In the genomic region with DNA sequence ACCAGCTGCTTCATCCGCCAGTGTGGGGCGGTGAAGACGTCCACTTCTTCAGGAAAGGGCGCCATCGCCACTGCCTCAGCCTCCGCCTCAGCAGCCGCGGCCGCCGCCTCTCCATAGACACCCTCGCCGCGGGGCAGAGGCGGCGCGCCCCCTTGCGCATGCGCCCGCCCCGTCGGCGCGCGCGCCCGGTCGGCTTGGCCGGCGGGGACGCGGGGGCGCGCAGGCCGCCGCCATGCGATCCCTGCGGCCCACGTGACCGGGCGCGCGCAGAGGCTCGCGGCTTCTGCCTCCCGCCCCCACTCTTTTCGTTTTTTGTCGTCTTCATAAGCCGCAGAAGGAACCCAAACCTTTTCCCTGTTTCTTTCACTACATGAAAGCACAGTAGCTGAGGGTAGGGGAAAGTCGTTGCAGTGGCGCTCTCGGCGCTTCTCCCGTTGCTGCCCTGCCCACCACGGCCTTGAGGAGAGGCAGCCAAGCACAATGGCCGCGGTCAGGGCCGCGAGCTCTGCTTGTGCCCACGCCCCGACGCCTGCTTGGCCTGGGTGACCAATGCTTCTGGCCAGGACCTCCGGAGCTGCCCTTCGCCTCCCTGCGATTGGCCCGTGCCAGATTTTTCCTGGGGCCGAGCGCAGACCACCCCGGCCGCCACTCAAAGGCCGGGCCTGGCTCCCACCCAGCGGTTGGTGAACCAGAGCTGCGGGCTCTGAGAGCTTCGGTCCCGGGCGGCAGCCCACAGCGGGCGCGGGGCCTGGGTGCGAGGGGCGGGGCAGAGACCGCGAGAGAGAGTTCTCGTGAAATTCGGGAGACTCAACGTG, we compare ENCODE assay signal across 8 cellular contexts. TPM values are rescaled to one million over a fixed set of nuclear protein-coding genes. Genes with fewer than 3 reads are reported as not detected.
DNase-seq lines count a peak whose midpoint lies in the region; ATAC-seq and TF ChIP-seq lines count a peak whose summit lies in the region.

A gene with protein sequence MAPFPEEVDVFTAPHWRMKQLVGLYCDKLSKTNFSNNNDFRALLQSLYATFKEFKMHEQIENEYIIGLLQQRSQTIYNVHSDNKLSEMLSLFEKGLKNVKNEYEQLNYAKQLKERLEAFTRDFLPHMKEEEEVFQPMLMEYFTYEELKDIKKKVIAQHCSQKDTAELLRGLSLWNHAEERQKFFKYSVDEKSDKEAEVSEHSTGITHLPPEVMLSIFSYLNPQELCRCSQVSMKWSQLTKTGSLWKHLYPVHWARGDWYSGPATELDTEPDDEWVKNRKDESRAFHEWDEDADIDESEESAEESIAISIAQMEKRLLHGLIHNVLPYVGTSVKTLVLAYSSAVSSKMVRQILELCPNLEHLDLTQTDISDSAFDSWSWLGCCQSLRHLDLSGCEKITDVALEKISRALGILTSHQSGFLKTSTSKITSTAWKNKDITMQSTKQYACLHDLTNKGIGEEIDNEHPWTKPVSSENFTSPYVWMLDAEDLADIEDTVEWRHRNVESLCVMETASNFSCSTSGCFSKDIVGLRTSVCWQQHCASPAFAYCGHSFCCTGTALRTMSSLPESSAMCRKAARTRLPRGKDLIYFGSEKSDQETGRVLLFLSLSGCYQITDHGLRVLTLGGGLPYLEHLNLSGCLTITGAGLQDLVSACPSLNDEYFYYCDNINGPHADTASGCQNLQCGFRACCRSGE (minus strand): TSS at position 135 of the 815 bp plus-strand sequence. CDS start 70 bp downstream, at position 65.

- H4K91ac ChIP-seq in IMR-90 (ENCODE audit: insufficient read depth, low read depth, low read length), result peak within 1 kb of the TSS; percentile 99

- no TSS peak for BruUV-seq in IMR-90 (replicated peaks; lab: Mats Ljungman, UMichigan)
- no TSS peak for BruUV-seq in Panc1 (replicated peaks; lab: Mats Ljungman, UMichigan)

- H2BK15ac ChIP-seq in IMR-90 (ENCODE audit: low read depth, low read length), result peak within 1 kb of the TSS; percentile 96; the same call in 2 of the 3 replicates

- peak within 1 kb of the TSS; percentile 99 for H3K4me3 Mint-ChIP-seq in activated T-helper 1 cell treated with anti-CD3 and anti-CD28 coated beads, Interleukin-12 subunit alpha, Interleukin-12 subunit beta, Interleukin-2, Interleukin-4 antibody, amounts not matched to agents 30 ng/mL and 10 ng/mL and 1 ng/mL, durations not matched to agents 14 hours and 24 hours and 36 hours
- peak within 1 kb of the TSS; percentile 99 for H3K4me3 Mint-ChIP-seq in natural killer cell

- intact Hi-C loops in IMR-90 (cut with micrococcal nuclease), result loop anchor here (2.0 kb wide), 1 partner anchor 25 kb away; a partner anchor contains a TSS
- intact Hi-C loops in Panc1 (cut with micrococcal nuclease; ENCODE audit: unreplicated experiment), result no loop called here
- intact Hi-C loops in activated T-helper 1 cell treated with anti-CD3 and anti-CD28 coated beads, Interleukin-12 subunit alpha, Interleukin-12 subunit beta, Interleukin-2, Interleukin-4 antibody, amounts not matched to agents 30 ng/mL and 10 ng/mL and 1 ng/mL, durations not matched to agents 14 hours and 24 hours and 36 hours (cut with micrococcal nuclease), result loop anchor here (1.0 to 10.0 kb wide), 13 partner anchors 26 to 2001 kb away; a partner anchor contains a TSS
- intact Hi-C loops in natural killer cell (cut with micrococcal nuclease), result loop anchor here (2.0 to 10.0 kb wide), 3 partner anchors 27 to 653 kb away; a partner anchor contains a TSS

- peaks cover 7 to 23% of the 10 kb centered on the region in 2 experiments; a peak in 3 of 4 replicates for H3K79me1 ChIP-seq in IMR-90 (ENCODE audit: low read depth in 1 of 2, low read length in 2 of 2)

- no peak for TF ChIP-seq RAD21 in IMR-90 (IDR thresholded peaks at IDR 0.05; ENCODE audit: low read length)

- H3K79me2 ChIP-seq in fibroblast of lung (ENCODE audit: control insufficient read depth, insufficient read depth, low read length), result peaks cover 45% of the 10 kb centered on the region

- in situ Hi-C loops in IMR-90 (cut with MboI; ENCODE audit: low sequenced_read_pairs), result no loop called here
- in situ Hi-C loops in Panc1 (cut with HindIII; ENCODE audit: low pct_unique_long_range_greater_than_20kb, low sequenced_read_pairs), result no loop called here

- H2BK120ac ChIP-seq in IMR-90 (ENCODE audit: low read depth, low read length), result peak within 1 kb of the TSS; percentile 99

- POLR2A ChIA-PET in IMR-90 (lab: Charles Lee; ENCODE audit: unreplicated experiment) (no interaction called here), Panc1 (lab: Charles Lee) (no interaction called here)

- H4K8ac ChIP-seq in IMR-90 (ENCODE audit: low read depth in 2 of 2, low read length in 2 of 2), result peak within 1 kb of the TSS; percentile 88 to 100

- H3K9ac ChIP-seq in IMR-90 (ENCODE audit: low read depth, low read length) (peak within 1 kb of the TSS; percentile 98), fibroblast of lung (ENCODE audit: insufficient read depth, low read length) (peak within 1 kb of the TSS; percentile 95)

- peak within 1 kb of the TSS; percentile 100 for H3K4ac ChIP-seq in IMR-90 (ENCODE audit: low read depth, low read length)

- peak within 1 kb of the TSS; percentile 95 for H2AK5ac ChIP-seq in IMR-90 (ENCODE audit: low read depth, low read length)

- H3K4me2 ChIP-seq in IMR-90 (ENCODE audit: low read depth, low read length) (peak within 1 kb of the TSS; percentile 94), fibroblast of lung (ENCODE audit: extremely low read depth, insufficient read depth, low read length) (peak within 1 kb of the TSS; percentile 98)

- H3K56ac ChIP-seq in IMR-90 (ENCODE audit: extremely low read depth, insufficient read depth, low read length), result peak within 1 kb of the TSS; percentile 100

- H3K18ac ChIP-seq in IMR-90 (ENCODE audit: low read depth, low read length), result peak within 1 kb of the TSS; percentile 99

- peak within 1 kb of the TSS; percentile 97 for H2AK9ac ChIP-seq in IMR-90 (replicated peaks; ENCODE audit: low read depth, low read length, poor library complexity)

- ATAC-seq in GM21529 (IDR thresholded peaks at IDR 0.05; ENCODE audit: unreplicated experiment) (peak; percentile 68), IMR-90 (ENCODE audit: low read depth) (peak; percentile 81), Panc1 (peak; percentile 88), natural killer cell (peak; percentile 80 to 94 (median 84))

- H3K9me3 ChIP-seq in IMR-90 (ENCODE audit: control insufficient read depth, insufficient read depth, low read length), result no peaks in the 10 kb centered on the region
- H3K9me3 ChIP-seq in Panc1 (ENCODE audit: control insufficient read depth, insufficient read depth, low read depth, low read length), result no peaks in the 10 kb centered on the region
- H3K9me3 ChIP-seq in fibroblast of lung (ENCODE audit: control insufficient read depth, insufficient read depth, low read depth, low read length), result no peaks in the 10 kb centered on the region

- H3K27me3 ChIP-seq in IMR-90 (ENCODE audit: control insufficient read depth, insufficient read depth, low read length) (no peaks in the 10 kb centered on the region), Panc1 (ENCODE audit: control insufficient read depth, insufficient read depth, low read length) (no peaks in the 10 kb centered on the region), fibroblast of lung (ENCODE audit: control insufficient read depth, insufficient read depth, low read length) (no peaks in the 10 kb centered on the region)

- H3K4me3 ChIP-seq in IMR-90 (ENCODE audit: insufficient read depth, low read depth, low read length), result peak within 1 kb of the TSS; percentile 96
- peak within 1 kb of the TSS; percentile 67 to 72 for H3K4me3 ChIP-seq in Panc1 (ENCODE audit: low read depth in 2 of 2, low read length in 2 of 2)
- peak within 1 kb of the TSS; percentile 58 to 90 (median 75) for H3K4me3 ChIP-seq in fibroblast of lung (replicated peaks in 1 of 4; ENCODE audit: control extremely low read depth in 1 of 4, insufficient read depth in 1 of 4, low read depth in 3 of 4, low read length in 4 of 4)

- peak within 1 kb of the TSS; percentile 100 for H4K5ac ChIP-seq in IMR-90 (ENCODE audit: low read depth, low read length)

- peak within 1 kb of the TSS; percentile 99 for H2AFZ ChIP-seq in IMR-90 (replicated peaks; ENCODE audit: low read length, poor library complexity)
- H2AFZ ChIP-seq in fibroblast of lung (ENCODE audit: low read length), result peak within 1 kb of the TSS; percentile 99

- DNase-seq in DMS53 (lab: John Stamatoyannopoulos, UW) (peak; percentile 97), IMR-90 (peak; percentile 84), Panc1 (ENCODE audit: low read depth, low spot score) (no peak), fibroblast of lung (ENCODE audit: low read depth in 2 of 2) (peak; percentile 87), natural killer cell (peak; percentile 86)
- peak; percentile 84 for DNase-seq in activated T-helper 1 cell treated with anti-CD3 and anti-CD28 coated beads, Interleukin-12 subunit alpha, Interleukin-12 subunit beta, Interleukin-2, Interleukin-4 antibody, amounts not matched to agents 30 ng/mL and 10 ng/mL and 1 ng/mL, durations not matched to agents 14 hours and 24 hours and 36 hours (ENCODE audit: low spot score)
- DNase-seq in stimulated activated naive CD4-positive, alpha-beta T cell treated with Interleukin-2 at 50 U/mL for 16 hours (lab: John Stamatoyannopoulos, UW), result peak; percentile 80

- no peak; the same call in 1 of the 2 replicates for TF ChIP-seq POLR2A in IMR-90 (IDR thresholded peaks at IDR 0.05; ENCODE audit: low read depth, low read length)

- no peaks in the 10 kb centered on the region for H3K9me3 Mint-ChIP-seq in activated T-helper 1 cell treated with anti-CD3 and anti-CD28 coated beads, Interleukin-12 subunit alpha, Interleukin-12 subunit beta, Interleukin-2, Interleukin-4 antibody, amounts not matched to agents 30 ng/mL and 10 ng/mL and 1 ng/mL, durations not matched to agents 14 hours and 24 hours and 36 hours
- no peaks in the 10 kb centered on the region for H3K9me3 Mint-ChIP-seq in natural killer cell

- H3K14ac ChIP-seq in IMR-90 (replicated peaks; ENCODE audit: low read depth, low read length), result peak within 1 kb of the TSS; percentile 100

- H2BK20ac ChIP-seq in IMR-90 (ENCODE audit: low read depth, low read length), result peak within 1 kb of the TSS; percentile 95

- peak within 1 kb of the TSS; percentile 96 for H3K27ac Mint-ChIP-seq in activated T-helper 1 cell treated with anti-CD3 and anti-CD28 coated beads, Interleukin-12 subunit alpha, Interleukin-12 subunit beta, Interleukin-2, Interleukin-4 antibody, amounts not matched to agents 30 ng/mL and 10 ng/mL and 1 ng/mL, durations not matched to agents 14 hours and 24 hours and 36 hours
- peak within 1 kb of the TSS; percentile 94 to 96 for H3K27ac Mint-ChIP-seq in natural killer cell

- H3K4me1 Mint-ChIP-seq in activated T-helper 1 cell treated with anti-CD3 and anti-CD28 coated beads, Interleukin-12 subunit alpha, Interleukin-12 subunit beta, Interleukin-2, Interleukin-4 antibody, amounts not matched to agents 30 ng/mL and 10 ng/mL and 1 ng/mL, durations not matched to agents 14 hours and 24 hours and 36 hours (ENCODE audit: low read depth), result peaks cover 61% of the 10 kb centered on the region
- peaks cover 42 to 46% of the 10 kb centered on the region in 2 donors for H3K4me1 Mint-ChIP-seq in natural killer cell

- CTCF ChIA-PET in IMR-90 (lab: Yijun Ruan, JAX) (interaction anchor here (1.6 kb wide), 1 partner anchor 176 kb away, joined by 4 read pairs; no protein-coding TSS in a partner anchor), Panc1 (lab: Charles Lee) (no interaction called here)

- no peaks in the 10 kb centered on the region for H3K27me3 Mint-ChIP-seq in activated T-helper 1 cell treated with anti-CD3 and anti-CD28 coated beads, Interleukin-12 subunit alpha, Interleukin-12 subunit beta, Interleukin-2, Interleukin-4 antibody, amounts not matched to agents 30 ng/mL and 10 ng/mL and 1 ng/mL, durations not matched to agents 14 hours and 24 hours and 36 hours (ENCODE audit: insufficient read depth)
- H3K27me3 Mint-ChIP-seq in natural killer cell (ENCODE audit: low read depth in 2 of 2), result no peaks in the 10 kb centered on the region

- WGBS in IMR-90 (ENCODE audit: extremely low coverage in 2 of 2, insufficient read length in 1 of 2), 2 experiments, result 10% methylated on average over 45 of the region's 85 CpGs; no CpG with 5 or more reads in 1 of the 2 experiments

- H3K27ac ChIP-seq in IMR-90 (ENCODE audit: insufficient read depth, low read length) (peak within 1 kb of the TSS; percentile 97), Panc1 (ENCODE audit: low read length) (peak within 1 kb of the TSS; percentile 90), fibroblast of lung (ENCODE audit: insufficient read depth, low read length) (peak within 1 kb of the TSS; percentile 98)

- no peaks in the 10 kb centered on the region for H3K9me1 ChIP-seq in IMR-90 (ENCODE audit: insufficient read depth, low read length)

- H3K36me3 Mint-ChIP-seq in activated T-helper 1 cell treated with anti-CD3 and anti-CD28 coated beads, Interleukin-12 subunit alpha, Interleukin-12 subunit beta, Interleukin-2, Interleukin-4 antibody, amounts not matched to agents 30 ng/mL and 10 ng/mL and 1 ng/mL, durations not matched to agents 14 hours and 24 hours and 36 hours (ENCODE audit: low read depth), result peaks cover 1% of the 10 kb centered on the region
- H3K36me3 Mint-ChIP-seq in natural killer cell, result no peaks in the 10 kb centered on the region

- peak within 1 kb of the TSS; percentile 99 for H2BK5ac ChIP-seq in IMR-90 (ENCODE audit: low read depth, low read length, poor library complexity, severe bottlenecking)

- H3K4me1 ChIP-seq in IMR-90 (ENCODE audit: control insufficient read depth, insufficient read depth, low read length) (peaks cover 17% of the 10 kb centered on the region), Panc1 (ENCODE audit: control insufficient read depth, insufficient read depth, low read length) (peaks cover 15% of the 10 kb centered on the region; the same call in 1 of the 2 replicates), fibroblast of lung (ENCODE audit: control insufficient read depth, extremely low read depth, insufficient read depth, low read length) (peaks cover 5% of the 10 kb centered on the region)

- H4K20me1 ChIP-seq in IMR-90 (ENCODE audit: insufficient read depth, low read length), result peaks cover 15% of the 10 kb centered on the region; the same call in 1 of the 2 replicates
- no peaks in the 10 kb centered on the region for H4K20me1 ChIP-seq in fibroblast of lung (ENCODE audit: control insufficient read depth, extremely low read depth, insufficient read depth, low read length)

- H3K23ac ChIP-seq in IMR-90 (ENCODE audit: low read depth, low read length), result peak within 1 kb of the TSS; percentile 100

- H3K36me3 ChIP-seq in IMR-90 (ENCODE audit: control insufficient read depth, insufficient read depth, low read length) (no peaks in the 10 kb centered on the region), Panc1 (ENCODE audit: control insufficient read depth, insufficient read depth, low read length) (no peaks in the 10 kb centered on the region; the same call in 1 of the 2 replicates), fibroblast of lung (ENCODE audit: control insufficient read depth, insufficient read depth, low read length) (no peaks in the 10 kb centered on the region)

- dilution Hi-C loops in IMR-90 (cut with HindIII; ENCODE audit: low sequenced_read_pairs, unreplicated experiment), result no loop called here

- TF ChIP-seq CTCF in IMR-90 (conservative IDR thresholded peaks at IDR 0.05; ENCODE audit: low read depth, low read length) (no peak), Panc1 (IDR thresholded peaks at IDR 0.05) (no peak), fibroblast of lung (conservative IDR thresholded peaks at IDR 0.05 in 1 of 2, IDR thresholded peaks at IDR 0.05 in 1 of 2; ENCODE audit: low read depth in 1 of 2, low read length in 2 of 2) (no peak), natural killer cell (IDR thresholded peaks at IDR 0.05) (no peak)

RNA-seq across cellular contexts. Expression of the gene that starts here (rescaled TPM):
- total RNA-seq in IMR-90 (2012; rRNA removed) (62.6 and 91.9 TPM in 2 replicates), Panc1 (2021; ENCODE audit: unreplicated experiment) (20.2 TPM), fibroblast of lung (120 and 131 TPM in 2 replicates), natural killer cell (100 to 1,000 TPM in 1 of 3 donors, 10 to 100 TPM in 2; 80.2 to 111 (median 92.8) TPM)
- polyA plus RNA-seq in IMR-90 (2012; rRNA removed) (18.6 and 20.3 TPM in 2 replicates), fibroblast of lung (52.9 and 53.0 TPM in 2 replicates)
- polyA plus RNA-seq in IMR-90 (2012; cell fraction: cytosol; rRNA removed), result 4.1 and 4.9 TPM in 2 replicates
- polyA plus RNA-seq in IMR-90 (2012; cell fraction: nucleus; rRNA removed; ENCODE audit: low replicate concordance), result 2.4 and 21.9 TPM in 2 replicates
- 11.8 TPM for polyA plus RNA-seq in Panc1 (2012; ENCODE audit: insufficient read length)
- total RNA-seq in activated T-helper 1 cell treated with anti-CD3 and anti-CD28 coated beads, Interleukin-12 subunit alpha, Interleukin-12 subunit beta, Interleukin-2, Interleukin-4 antibody, amounts not matched to agents 30 ng/mL and 10 ng/mL and 1 ng/mL, durations not matched to agents 14 hours and 24 hours and 36 hours, result 31.3 and 34.7 TPM in 2 replicates
- polyA plus RNA-seq in fibroblast of lung (2012), result 30.8 and 35.4 TPM in 2 replicates
- polyA minus RNA-seq in fibroblast of lung (ENCODE audit: low replicate concordance), result 26.5 and 29.9 TPM in 2 replicates
